In the genomic region with DNA sequence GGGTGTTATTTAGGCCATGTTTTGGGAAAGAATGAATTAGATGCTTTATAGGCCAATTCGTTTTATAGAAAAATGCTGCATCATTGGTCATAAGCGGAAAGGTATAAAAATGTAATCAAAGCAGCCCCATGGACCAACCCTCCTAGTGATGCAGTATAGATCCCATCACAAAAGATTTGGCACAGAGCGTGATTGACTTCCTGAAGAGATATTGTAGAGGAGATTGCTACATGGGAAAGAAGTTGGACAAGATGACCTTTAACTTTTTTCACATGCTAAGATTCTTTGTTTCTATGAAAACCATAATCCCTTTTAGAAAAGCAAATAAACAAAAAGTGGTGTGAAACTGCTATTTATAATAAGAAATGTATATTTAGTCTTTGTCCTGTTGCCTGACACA, we compare ENCODE assay signal across 31 cellular contexts.
"Had no signal": no experiment of that assay in that cellular context is flagged by ENCODE, and none has a peak within 500 bp of the region (broad histone marks: within the 10 kb centered on the region; RNA-seq: fewer than 3 reads in every experiment).

No MANE protein-coding gene starts in this region.

- ATAC-seq: left cardiac atrium; left lobe of liver; left ventricle myocardium superior; natural killer cell; psoas muscle; stimulated activated memory B cell treated with anti-CD40 and anti-IgM and Interleukin-4, amounts not matched to agents 10 μg/mL and 1 μg/mL and 100 μg/mL, for 72 hours; stimulated activated naive CD8-positive, alpha-beta T cell treated with anti-CD3 and anti-CD28 coated beads, Interleukin-15, amount 100 ng/mL, for 72 hours had no signal

- H3K36me3 Mint-ChIP-seq: naive B cell; natural killer cell; neural progenitor cell; stimulated activated memory B cell treated with anti-CD40 and anti-IgM and Interleukin-4, amounts not matched to agents 10 μg/mL and 1 μg/mL and 100 μg/mL, for 72 hours; type B pancreatic cell had no signal

- H3K9me3 ChIP-seq: neutrophil, psoas muscle, right lobe of liver, uterus had no signal

- H3K36me3 ChIP-seq: neural progenitor cell, neutrophil, right atrium auricular region, right lobe of liver, tibial nerve, uterus had no signal

- H3K27me3 Mint-ChIP-seq: stimulated activated memory B cell treated with anti-CD40 and anti-IgM and Interleukin-4, amounts not matched to agents 10 μg/mL and 1 μg/mL and 100 μg/mL, for 72 hours; type B pancreatic cell had no signal

- H3K4me1 ChIP-seq: parathyroid adenoma, psoas muscle, right atrium auricular region, uterus had no signal

- H3K9me3 Mint-ChIP-seq: natural killer cell had no signal

- H3K79me2 ChIP-seq: hepatocyte, parathyroid adenoma had no signal

- H3K4me3 ChIP-seq: hepatocyte, lung, neural progenitor cell, psoas muscle, right atrium auricular region, right lobe of liver, smooth muscle cell, tibial nerve, uterus had no signal

- FAIRE-seq: keratinocyte had no signal

- H3K27me3 ChIP-seq: neural progenitor cell, neutrophil, right atrium auricular region, right lobe of liver, tibial nerve, uterus had no signal

- H3K4me3 Mint-ChIP-seq: mesothelial cell of epicardium; naive B cell; natural killer cell; nephron progenitor cell; neural progenitor cell; stimulated activated memory B cell treated with anti-CD40 and anti-IgM and Interleukin-4, amounts not matched to agents 10 μg/mL and 1 μg/mL and 100 μg/mL, for 72 hours; stimulated activated naive CD8-positive, alpha-beta T cell treated with anti-CD3 and anti-CD28 coated beads, Interleukin-15, amount 100 ng/mL, for 72 hours; type B pancreatic cell had no signal

- H3K27ac Mint-ChIP-seq: mesothelial cell of epicardium; naive B cell; natural killer cell; nephron progenitor cell; neural progenitor cell; stimulated activated memory B cell treated with anti-CD40 and anti-IgM and Interleukin-4, amounts not matched to agents 10 μg/mL and 1 μg/mL and 100 μg/mL, for 72 hours; stimulated activated naive CD8-positive, alpha-beta T cell treated with anti-CD3 and anti-CD28 coated beads, Interleukin-15, amount 100 ng/mL, for 72 hours; type B pancreatic cell had no signal

- H3K4me1 Mint-ChIP-seq: mesothelial cell of epicardium; naive B cell; natural killer cell; stimulated activated memory B cell treated with anti-CD40 and anti-IgM and Interleukin-4, amounts not matched to agents 10 μg/mL and 1 μg/mL and 100 μg/mL, for 72 hours; stimulated activated naive CD8-positive, alpha-beta T cell treated with anti-CD3 and anti-CD28 coated beads, Interleukin-15, amount 100 ng/mL, for 72 hours had no signal

- H2AFZ ChIP-seq: hepatocyte, neural progenitor cell, parathyroid adenoma had no signal

- H3K4me2 ChIP-seq: hepatocyte, neural progenitor cell had no signal

- DNase-seq: kidney glomerular epithelial cell; left cardiac atrium; left ventricle myocardium superior; mesendoderm; naive B cell; natural killer cell; nephron progenitor cell; occipital lobe; psoas muscle; right lobe of liver; stimulated activated CD4-positive, alpha-beta T cell treated with anti-CD3 and anti-CD28 coated beads, Interleukin-1b, Interleukin-23, amount 100 ng/mL, for 48 hours; stimulated activated CD4-positive, alpha-beta T cell treated with anti-CD3 and anti-CD28 coated beads, Interleukin-2, amount 100 ng/mL, for 48 hours; stimulated activated CD4-positive, alpha-beta T cell treated with anti-CD3 and anti-CD28 coated beads, Interleukin-4, amount 100 ng/mL, for 4 hours; stimulated activated CD8-positive, alpha-beta memory T cell treated with anti-CD3 and anti-CD28 coated beads, Interleukin-4, amount 100 ng/mL, for 48 hours; stimulated activated naive CD4-positive, alpha-beta T cell treated with Interleukin-2 at 50 U/mL for 16 hours; stimulated activated naive CD8-positive, alpha-beta T cell treated with anti-CD3 and anti-CD28 coated beads, Interleukin-15, amount 100 ng/mL, for 72 hours; substantia nigra; uterus had no signal

- H3K27ac ChIP-seq: hepatocyte, neural progenitor cell, neutrophil, parathyroid adenoma, psoas muscle, right atrium auricular region, right lobe of liver, tibial nerve, uterus had no signal

- H3K9ac ChIP-seq: neural progenitor cell, parathyroid adenoma had no signal
